In the genomic region with DNA sequence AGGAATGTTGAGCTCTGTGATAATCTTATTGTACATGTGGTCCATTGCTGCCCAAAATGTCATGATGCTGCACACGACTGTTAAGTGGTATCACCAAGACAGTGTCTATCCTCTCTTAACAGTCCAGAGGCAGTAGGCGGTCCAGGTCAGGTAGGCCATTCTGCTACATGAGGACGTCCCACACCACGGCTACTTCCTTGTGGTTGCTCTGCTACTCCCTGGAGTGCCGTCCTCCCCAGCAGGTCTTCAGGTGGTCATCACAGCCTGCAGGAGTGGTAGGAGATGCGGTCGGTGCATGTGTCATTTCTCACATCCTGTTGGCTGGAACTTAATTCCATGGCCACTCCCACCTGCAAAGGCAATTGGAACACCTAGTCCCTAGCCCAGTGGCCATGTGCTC, we compare ENCODE assay signal across 25 cellular contexts. TPM values are rescaled to one million over a fixed set of nuclear protein-coding genes. Genes with fewer than 3 reads are reported as not detected.
"Had no signal": no experiment of that assay in that cellular context is flagged by ENCODE, and none has a peak within 500 bp of the region (broad histone marks: within the 10 kb centered on the region; RNA-seq: fewer than 3 reads in every experiment).

No MANE protein-coding gene starts in this region.

- H3K27ac ChIP-seq: brain microvascular endothelial cell, epithelial cell of prostate, esophagus squamous epithelium, gastroesophageal sphincter, heart right ventricle had no signal

- ATAC-seq: activated CD4-positive, alpha-beta T cell treated with anti-CD3 and anti-CD28 coated beads for 36 hours; activated CD8-positive, alpha-beta T cell treated with anti-CD3 and anti-CD28 coated beads, Interleukin-2, amount 10 ng/mL, durations not matched to agents 7 days and 5 days; activated T-cell treated with anti-CD3 and anti-CD28 coated beads, Interleukin-2, amount 50 U/mL, for 4 hours; activated T-helper 17 cell treated with anti-CD3 and anti-CD28 coated beads, Interleukin-2, amount 50 U/mL, for 72 hours; gastroesophageal sphincter; heart right ventricle had no signal

- H3K4me3 ChIP-seq: esophagus squamous epithelium, gastroesophageal sphincter, heart right ventricle had no signal

- DNase-seq: activated CD4-positive, alpha-beta memory T cell treated with anti-CD3 and anti-CD28 coated beads for 36 hours; activated CD4-positive, alpha-beta T cell treated with anti-CD3 and anti-CD28 coated beads for 36 hours; activated CD4-positive, alpha-beta T cell treated with anti-CD3 and anti-CD28 coated beads, Interleukin-2, amount 10 ng/mL, durations not matched to agents 24 days and 14 days; activated CD4-positive, CD25-positive, alpha-beta regulatory T cell; activated CD4-positive, CD25-positive, alpha-beta regulatory T cell treated with anti-CD3 and anti-CD28 coated beads, Interleukin-2, amount 50 U/mL, for 72 hours; activated CD8-positive, alpha-beta T cell treated with anti-CD3 and anti-CD28 coated beads, Interleukin-2, amount 10 ng/mL, durations not matched to agents 7 days and 5 days; activated effector memory CD4-positive, alpha-beta T cell treated with Interleukin-2 at 50 U/mL for 16 hours; activated gamma-delta T cell treated with Interleukin-2 at 50 U/mL for 16 hours; activated naive CD4-positive, alpha-beta T cell treated with anti-CD3 and anti-CD28 coated beads, Interleukin-2, amount 50 U/mL, for 16 hours; activated naive CD4-positive, alpha-beta T cell treated with Interleukin-2 at 50 U/mL for 16 hours; activated T-cell treated with anti-CD3 and anti-CD28 coated beads, Interleukin-2, amount 50 U/mL, for 4 hours; amniotic stem cell; anterior cingulate cortex; brain microvascular endothelial cell; effector CD8-positive, alpha-beta T cell; esophagus squamous epithelium; foreskin melanocyte; heart right ventricle; T-helper 2 cell had no signal

- H3K9me3 ChIP-seq: esophagus squamous epithelium, gastroesophageal sphincter, heart right ventricle had no signal

- H3K27me3 ChIP-seq: brain microvascular endothelial cell had no signal

- H3K36me3 ChIP-seq: brain microvascular endothelial cell, esophagus squamous epithelium, gastroesophageal sphincter, heart right ventricle had no signal

RNA-seq across cellular contexts. Expression of gene STK32B, which starts 11.5 kb away (rescaled TPM):
- total RNA-seq: activated CD4-positive, alpha-beta memory T cell treated with anti-CD3 and anti-CD28 coated beads for 36 hours; activated CD4-positive, alpha-beta T cell treated with anti-CD3 and anti-CD28 coated beads for 36 hours; activated CD4-positive, alpha-beta T cell treated with anti-CD3 and anti-CD28 coated beads, Interleukin-2, amount 10 ng/mL, durations not matched to agents 24 days and 14 days; activated CD8-positive, alpha-beta T cell treated with anti-CD3 and anti-CD28 coated beads, Interleukin-2, amount 10 ng/mL, durations not matched to agents 7 days and 5 days; activated T-cell treated with anti-CD3 and anti-CD28 coated beads, Interleukin-2, amount 50 U/mL, for 4 hours; activated T-helper 17 cell treated with anti-CD3 and anti-CD28 coated beads, Interleukin-2, amount 50 U/mL, for 72 hours; T-helper 1 cell treated with Interleukin-12 subunit alpha and Interleukin-12 subunit beta and Interleukin-4 antibody, amounts not matched to agents 30 ng/mL and 1 ng/mL, for 36 hours had no signal

RNA-seq across cellular contexts. Expression of gene CYTL1, which starts 20.5 kb away (rescaled TPM):
- total RNA-seq: activated CD4-positive, alpha-beta memory T cell treated with anti-CD3 and anti-CD28 coated beads for 36 hours; activated CD4-positive, alpha-beta T cell treated with anti-CD3 and anti-CD28 coated beads for 36 hours; activated CD4-positive, alpha-beta T cell treated with anti-CD3 and anti-CD28 coated beads, Interleukin-2, amount 10 ng/mL, durations not matched to agents 24 days and 14 days; activated CD8-positive, alpha-beta T cell treated with anti-CD3 and anti-CD28 coated beads, Interleukin-2, amount 10 ng/mL, durations not matched to agents 7 days and 5 days; activated T-cell treated with anti-CD3 and anti-CD28 coated beads, Interleukin-2, amount 50 U/mL, for 4 hours; activated T-helper 17 cell treated with anti-CD3 and anti-CD28 coated beads, Interleukin-2, amount 50 U/mL, for 72 hours; bronchial epithelial cell; cardiac septum; T-helper 1 cell treated with Interleukin-12 subunit alpha and Interleukin-12 subunit beta and Interleukin-4 antibody, amounts not matched to agents 30 ng/mL and 1 ng/mL, for 36 hours had no signal
